8 cellular contexts compared by ENCODE assay signal in the genomic region with DNA sequence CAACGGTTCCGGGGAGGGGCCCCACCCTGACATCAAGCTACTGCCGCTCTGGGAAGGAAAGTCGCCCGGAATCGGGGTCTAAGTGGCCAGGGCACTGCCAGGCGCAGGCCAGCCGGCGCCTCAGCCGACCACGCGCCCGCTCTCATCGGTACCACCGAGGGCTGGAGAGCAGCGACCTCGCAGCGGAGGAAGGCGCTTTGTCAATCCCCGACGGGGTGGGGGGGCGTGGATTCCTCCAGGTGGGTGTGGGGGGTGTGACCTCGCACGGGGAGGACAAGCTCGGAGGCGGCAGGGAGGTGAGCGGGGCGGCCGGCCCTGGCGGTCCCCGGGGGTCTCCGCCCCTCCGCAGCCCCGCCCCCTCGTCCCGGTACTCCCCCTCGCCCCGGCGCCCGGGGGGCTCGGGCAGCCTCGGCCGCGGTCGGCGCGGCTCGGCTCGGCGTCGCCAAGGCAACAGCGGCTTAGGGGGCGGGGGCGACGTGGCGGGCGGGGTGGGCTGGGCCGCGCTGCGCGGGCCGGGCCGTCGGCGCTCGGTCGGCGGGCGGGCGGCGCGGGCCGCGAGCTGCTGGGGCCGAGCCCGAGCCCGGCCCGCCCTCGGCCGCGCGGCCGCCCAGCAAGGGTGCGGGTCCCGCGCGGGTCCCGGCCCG. TPM values are rescaled to one million over a fixed set of nuclear protein-coding genes. Genes with fewer than 3 reads are reported as not detected.
DNase-seq lines count a peak whose midpoint lies in the region; ATAC-seq, FAIRE-seq and TF ChIP-seq lines count a peak whose summit lies in the region.

No MANE protein-coding gene starts in this region.

- H3K9ac ChIP-seq in NT2/D1 (ENCODE audit: insufficient read length, low read depth) = peak overlapping the region; percentile 74
- no peak overlapping the region for H3K9ac ChIP-seq in endothelial cell of umbilical vein (replicated peaks; ENCODE audit: extremely low read depth, insufficient read depth, low read length)
- peak overlapping the region; percentile 96 for H3K9ac ChIP-seq in neuronal stem cell (ENCODE audit: low read depth, low read length, poor library complexity)

- BruUV-seq in A673 (replicated peaks; lab: Mats Ljungman, UMichigan) (no TSS peak), endothelial cell of umbilical vein (replicated peaks; lab: Mats Ljungman, UMichigan) (no TSS peak)

- H2AFZ ChIP-seq in endothelial cell of umbilical vein (ENCODE audit: low read depth, low read length) (no peak overlapping the region), neuronal stem cell (ENCODE audit: low read length) (peak overlapping the region; percentile 94)

- POLR2A ChIA-PET in A673 (lab: Charles Lee; ENCODE audit: low non-redundant PET) = no interaction called here
- POLR2A ChIA-PET in endothelial cell of umbilical vein (lab: Charles Lee) = no interaction called here

- peaks cover 10% of the 10 kb centered on the region for H3K4me1 ChIP-seq in A673 (ENCODE audit: insufficient read depth, low read length, poor library complexity, severe bottlenecking)
- peaks cover 14% of the 10 kb centered on the region for H3K4me1 ChIP-seq in NT2/D1 (ENCODE audit: insufficient read depth, insufficient read length)
- peaks cover 13% of the 10 kb centered on the region for H3K4me1 ChIP-seq in endothelial cell of umbilical vein (ENCODE audit: control insufficient read depth, extremely low read depth, insufficient read depth, low read length)
- peaks cover 13 to 18% of the 10 kb centered on the region in 2 donors for H3K4me1 ChIP-seq in neuronal stem cell (ENCODE audit: control insufficient read depth in 2 of 2, insufficient read depth in 1 of 2, low read depth in 1 of 2, low read length in 2 of 2)

- H3K4me2 ChIP-seq in endothelial cell of umbilical vein (ENCODE audit: insufficient read depth, low read length) = peak overlapping the region; percentile 28
- peak overlapping the region; percentile 99 for H3K4me2 ChIP-seq in neuronal stem cell (ENCODE audit: insufficient read depth, low read length, poor library complexity, severe bottlenecking)

- intact Hi-C loops in A673 (cut with micrococcal nuclease; ENCODE audit: unreplicated experiment) = loop anchor here (5.0 kb wide), 1 partner anchor 146 kb away; no protein-coding TSS in a partner anchor
- intact Hi-C loops in endothelial cell of umbilical vein (cut with micrococcal nuclease) = no loop called here

- peak overlapping the region; percentile 92 for H3K18ac ChIP-seq in neuronal stem cell (ENCODE audit: low read length)

- H2BK120ac ChIP-seq in neuronal stem cell (ENCODE audit: low read depth, low read length) = no peak overlapping the region

- H3K14ac ChIP-seq in neuronal stem cell (ENCODE audit: low read length) = no peak overlapping the region

- H3K4ac ChIP-seq in neuronal stem cell (ENCODE audit: low read length) = no peak overlapping the region

- CTCF ChIA-PET in A673 (lab: Charles Lee) (interaction anchor here (0.6 kb wide), 2 partner anchors 8 to 15 kb away, joined by 9 to 19 read pairs; no protein-coding TSS in a partner anchor), endothelial cell of umbilical vein (lab: Charles Lee) (interaction anchor here (0.7 to 7.3 kb wide), 11 partner anchors 11 to 299 kb away, joined by 3 to 71 read pairs (median 5); no protein-coding TSS in a partner anchor)

- FAIRE-seq in endothelial cell of umbilical vein (lab: Jason Lieb, UNC) = no peak

- no CpG with 5 or more reads among the region's 89 CpGs for WGBS in neuronal stem cell (ENCODE audit: extremely low coverage in 2 of 2, insufficient read length in 2 of 2, insufficient replicate concordance in 1 of 2), 2 donors

- H4K8ac ChIP-seq in neuronal stem cell (ENCODE audit: low read depth, low read length) = no peak overlapping the region

- no peak for TF ChIP-seq POLR2A in endothelial cell of umbilical vein (IDR thresholded peaks at IDR 0.05; ENCODE audit: low read depth, low read length)

- peak overlapping the region; percentile 91 for H2AK5ac ChIP-seq in neuronal stem cell (ENCODE audit: low read depth, low read length)

- H3K9me1 ChIP-seq in endothelial cell of umbilical vein (replicated peaks; ENCODE audit: control insufficient read depth, extremely low read depth, insufficient read depth, low read length) = no peaks in the 10 kb centered on the region

- peaks cover 22% of the 10 kb centered on the region for H3K79me2 ChIP-seq in endothelial cell of umbilical vein (ENCODE audit: control insufficient read depth, insufficient read depth, low read length)

- TF ChIP-seq CTCF in A673 (conservative IDR thresholded peaks at IDR 0.05; ENCODE audit: low read depth, low read length) (no peak), endothelial cell of umbilical vein (IDR thresholded peaks at IDR 0.05; ENCODE audit: extremely low read depth in 1 of 2, insufficient read depth in 1 of 2, low read depth in 1 of 2, low read length in 2 of 2) (no peak)

- dilution Hi-C loops in endothelial cell of umbilical vein (cut with MboI; ENCODE audit: extremely low pct_ligation_motif_present, low sequenced_read_pairs) = no loop called here

- H3K9me3 ChIP-seq in A673 (ENCODE audit: low read depth, low read length, poor library complexity, severe bottlenecking) = no peaks in the 10 kb centered on the region
- no peaks in the 10 kb centered on the region for H3K9me3 ChIP-seq in NT2/D1 (ENCODE audit: insufficient read depth, low read length)
- H3K9me3 ChIP-seq in endothelial cell of umbilical vein (replicated peaks; ENCODE audit: control insufficient read depth, insufficient read depth, low read length) = no peaks in the 10 kb centered on the region
- no peaks in the 10 kb centered on the region for H3K9me3 ChIP-seq in neuronal stem cell (replicated peaks in 1 of 2; ENCODE audit: control insufficient read depth in 2 of 2, insufficient read depth in 1 of 2, low read depth in 1 of 2, low read length in 2 of 2)

- peak; percentile 34 for ATAC-seq in GM19351 (IDR thresholded peaks at IDR 0.05; ENCODE audit: unreplicated experiment)

- no peak overlapping the region for H2BK15ac ChIP-seq in neuronal stem cell (ENCODE audit: low read length)

- H3K23ac ChIP-seq in neuronal stem cell (ENCODE audit: low read depth, low read length, poor library complexity) = no peak overlapping the region

- H4K91ac ChIP-seq in neuronal stem cell (ENCODE audit: low read depth, low read length, poor library complexity) = no peak overlapping the region

- peaks cover 24% of the 10 kb centered on the region for H3K79me1 ChIP-seq in neuronal stem cell (ENCODE audit: low read depth, low read length)

- peak overlapping the region; percentile 31 for H2BK5ac ChIP-seq in neuronal stem cell (ENCODE audit: low read length)

- no peaks in the 10 kb centered on the region for H3K36me3 ChIP-seq in A673 (ENCODE audit: insufficient read depth, low read length, poor library complexity, severe bottlenecking)
- peaks cover 32% of the 10 kb centered on the region for H3K36me3 ChIP-seq in NT2/D1 (ENCODE audit: insufficient read depth, insufficient read length, low read length)
- H3K36me3 ChIP-seq in endothelial cell of umbilical vein (ENCODE audit: control insufficient read depth in 2 of 2, extremely low read depth in 1 of 2, insufficient read depth in 2 of 2, low read length in 2 of 2) = no peaks in the 10 kb centered on the region
- H3K36me3 ChIP-seq in neuronal stem cell (replicated peaks in 1 of 2; ENCODE audit: control insufficient read depth in 2 of 2, insufficient read depth in 2 of 2, low read length in 2 of 2) = peaks cover 1 to 9% of the 10 kb centered on the region in 2 donors

- peak overlapping the region; percentile 55 for H3K4me3 ChIP-seq in A673 (ENCODE audit: low read depth, low read length, poor library complexity, severe bottlenecking)
- H3K4me3 ChIP-seq in NT2/D1 (ENCODE audit: insufficient read length, low read depth) = peak overlapping the region; percentile 67
- H3K4me3 ChIP-seq in endothelial cell of umbilical vein (replicated peaks in 1 of 3; ENCODE audit: insufficient read depth in 1 of 3, low read depth in 1 of 3, low read length in 3 of 3) = peak overlapping the region in 1 of 3 experiments; percentile 62
- peak overlapping the region; percentile 63 to 86 for H3K4me3 ChIP-seq in neuronal stem cell (ENCODE audit: low read length in 2 of 2)

- H3K27me3 ChIP-seq in A673 (replicated peaks; ENCODE audit: insufficient read depth, low read depth, low read length, poor library complexity) (no peaks in the 10 kb centered on the region), NT2/D1 (ENCODE audit: insufficient read depth, insufficient read length) (peaks cover 19% of the 10 kb centered on the region), endothelial cell of umbilical vein (ENCODE audit: control insufficient read depth in 2 of 2, insufficient read depth in 2 of 2, low read length in 2 of 2) (no peaks in the 10 kb centered on the region), neuronal stem cell (ENCODE audit: control insufficient read depth in 3 of 3, insufficient read depth in 3 of 3, low read depth in 1 of 3, low read length in 3 of 3) (no peaks in the 10 kb centered on the region)

- DNase-seq in A673 (ENCODE audit: low spot score) (peak; percentile 69), NT2/D1 (ENCODE audit: low read depth, low spot score) (peak; percentile 47), endothelial cell of umbilical vein (ENCODE audit: low read depth, low spot score) (no peak), neuronal stem cell (ENCODE audit: low spot score) (peak; percentile 83), cortex of kidney (lab: John Stamatoyannopoulos, UW) (no peak), C1 segment of cervical spinal cord (lab: John Stamatoyannopoulos, UW) (no peak)
- DNase-seq in effector CD8-positive, alpha-beta T cell (lab: John Stamatoyannopoulos, UW) = no peak

- no peak overlapping the region for H2BK12ac ChIP-seq in neuronal stem cell (ENCODE audit: low read length)

- H4K20me1 ChIP-seq in endothelial cell of umbilical vein (replicated peaks; ENCODE audit: control insufficient read depth, extremely low read depth, insufficient read depth, low read length) = peaks cover 12% of the 10 kb centered on the region

- H3K27ac ChIP-seq in A673 (ENCODE audit: low read depth, low read length, poor library complexity, severe bottlenecking) (no peak overlapping the region), endothelial cell of umbilical vein (ENCODE audit: insufficient read depth, low read depth, low read length) (no peak overlapping the region), neuronal stem cell (replicated peaks; ENCODE audit: low read length) (no peak overlapping the region)

RNA-seq across cellular contexts. Expression of a gene that starts 47.3 kb away (rescaled TPM):
- 34.5 and 44.5 TPM in 2 replicates for total RNA-seq in A673 (2021)
- 48.4 and 53.6 TPM in 2 replicates for total RNA-seq in endothelial cell of umbilical vein
- polyA plus RNA-seq in endothelial cell of umbilical vein = 29.2 and 29.9 TPM in 2 replicates
- 30.3 and 32.7 TPM in 2 replicates for polyA plus RNA-seq in endothelial cell of umbilical vein (2011; cell fraction: cytosol; rRNA removed)
- 51.8 and 52.0 TPM in 2 replicates for polyA plus RNA-seq in endothelial cell of umbilical vein (2011; cell fraction: nucleus; rRNA removed)
- 26.9 and 27.1 TPM in 2 replicates for polyA plus RNA-seq in endothelial cell of umbilical vein (2012)
- 67.5 and 90.9 TPM in 2 replicates for polyA minus RNA-seq in endothelial cell of umbilical vein
- polyA minus RNA-seq in endothelial cell of umbilical vein (2011; cell fraction: cytosol; rRNA and poly(A)+ RNA removed) = 12.8 TPM
- 33.9 and 35.2 TPM in 2 replicates for polyA minus RNA-seq in endothelial cell of umbilical vein (2011; cell fraction: nucleus; rRNA and poly(A)+ RNA removed)
- polyA plus RNA-seq in neuronal stem cell (2013, experiment 1 of 2) = 28.9 TPM
- 29.1 TPM for polyA plus RNA-seq in neuronal stem cell (2013, experiment 2 of 2)

Comparison
In these comparisons a context has a peak if more than half of its experiments do, and no peak if none do; other contexts are left out.
1. DNase-seq: peak in A673 (single experiment), NT2/D1 (single experiment) and neuronal stem cell (single experiment); none in endothelial cell of umbilical vein (single experiment), cortex of kidney (single experiment), C1 segment of cervical spinal cord (0 of 14) and effector CD8-positive, alpha-beta T cell (single experiment).